ENCODE assay signal across 8 cellular contexts in genomic region chr12:52032431-52032796, GRCh38. TPM values are rescaled to one million over a fixed set of nuclear protein-coding genes. Genes with fewer than 3 reads are reported as not detected.
DNase-seq lines count a peak whose midpoint lies in the region; ATAC-seq and TF ChIP-seq lines count a peak whose summit lies in the region.

No MANE protein-coding gene starts in this region.

- peak overlapping the region; percentile 59 to 63 for H3K27ac Mint-ChIP-seq in natural killer cell treated with Interleukin-12 subunit alpha and Interleukin-12 subunit beta and Interleukin-15 and Interleukin-18, amount 100 ng/mL, for 72 hours

- H3K27me3 Mint-ChIP-seq in natural killer cell treated with Interleukin-12 subunit alpha and Interleukin-12 subunit beta and Interleukin-15 and Interleukin-18, amount 100 ng/mL, for 72 hours: no peaks in the 10 kb centered on the region

- no peaks in the 10 kb centered on the region for H3K36me3 Mint-ChIP-seq in natural killer cell treated with Interleukin-12 subunit alpha and Interleukin-12 subunit beta and Interleukin-15 and Interleukin-18, amount 100 ng/mL, for 72 hours

- no peaks in the 10 kb centered on the region for H3K9me3 Mint-ChIP-seq in natural killer cell treated with Interleukin-12 subunit alpha and Interleukin-12 subunit beta and Interleukin-15 and Interleukin-18, amount 100 ng/mL, for 72 hours

- ATAC-seq in SK-N-SH treated with all-trans-retinoic acid at 6 μM for 48 hours: peak; percentile 61
- no peak for ATAC-seq in natural killer cell treated with Interleukin-12 subunit alpha and Interleukin-12 subunit beta and Interleukin-15 and Interleukin-18, amount 100 ng/mL, for 72 hours
- ATAC-seq in HG03432 (IDR thresholded peaks at IDR 0.05; ENCODE audit: unreplicated experiment): no peak
- no peak for ATAC-seq in HG03378 (IDR thresholded peaks at IDR 0.05; ENCODE audit: unreplicated experiment)

- peak overlapping the region; percentile 75 for H3K4me3 Mint-ChIP-seq in natural killer cell treated with Interleukin-12 subunit alpha and Interleukin-12 subunit beta and Interleukin-15 and Interleukin-18, amount 100 ng/mL, for 72 hours

- H3K4me1 Mint-ChIP-seq in natural killer cell treated with Interleukin-12 subunit alpha and Interleukin-12 subunit beta and Interleukin-15 and Interleukin-18, amount 100 ng/mL, for 72 hours (ENCODE audit: low read depth in 2 of 2): peaks cover 16 to 17% of the 10 kb centered on the region in 2 donors

- DNase-seq in NCI-H2171 treated with DMSO at 0.1 percent for 48 hours (lab: John Stamatoyannopoulos, UW) (peak; percentile 62), NCI-H2171 (lab: John Stamatoyannopoulos, UW) (no peak), fibroblast of gingiva (ENCODE audit: low read depth) (peak; percentile 81), NCI-H526 treated with DMSO at 0.1 percent for 48 hours (lab: John Stamatoyannopoulos, UW) (no peak)
- no peak for DNase-seq in natural killer cell treated with Interleukin-12 subunit alpha and Interleukin-12 subunit beta and Interleukin-15 and Interleukin-18, amount 100 ng/mL, for 72 hours (ENCODE audit: low spot score)

TF ChIP-seq in SK-N-SH treated with all-trans-retinoic acid at 6 μM for 48 hours, 23 proteins besides CTCF, POLR2A, EP300 and RAD21:
- TF ChIP-seq ZNF8 (CRISPR knock-in tag; IDR thresholded peaks at IDR 0.05) (no peak), ZNF70 (CRISPR knock-in tag; IDR thresholded peaks at IDR 0.05) (peak; percentile 17; the same call in 1 of the 2 replicates), GLIS3 (CRISPR knock-in tag; IDR thresholded peaks at IDR 0.05) (no peak), POU6F1 (CRISPR knock-in tag; IDR thresholded peaks at IDR 0.05; ENCODE audit: borderline replicate concordance, low read depth) (no peak), ISL1 (CRISPR knock-in tag; IDR thresholded peaks at IDR 0.05) (0 out of 2 replicates have a peak, but pooled peaks have one; percentile 6)

RNA-seq across cellular contexts. Expression of gene NR4A1, which starts 18.8 kb away (rescaled TPM):
- 1 to 10 TPM; 3.0 to 4.0 TPM for total RNA-seq in natural killer cell treated with Interleukin-12 subunit alpha and Interleukin-12 subunit beta and Interleukin-15 and Interleukin-18, amount 100 ng/mL, for 72 hours

RNA-seq across cellular contexts. Expression of gene TAMALIN, which starts 25.7 kb away (rescaled TPM):
- total RNA-seq in natural killer cell treated with Interleukin-12 subunit alpha and Interleukin-12 subunit beta and Interleukin-15 and Interleukin-18, amount 100 ng/mL, for 72 hours: 1 to 10 TPM; 5.4 to 5.6 TPM

RNA-seq across cellular contexts. Expression of gene ATG101, which starts 37.4 kb away (rescaled TPM):
- total RNA-seq in natural killer cell treated with Interleukin-12 subunit alpha and Interleukin-12 subunit beta and Interleukin-15 and Interleukin-18, amount 100 ng/mL, for 72 hours: 10 to 100 TPM; 43.1 to 55.1 TPM

RNA-seq across cellular contexts. Expression of gene SMIM41, which starts 47.1 kb away (rescaled TPM):
- total RNA-seq in natural killer cell treated with Interleukin-12 subunit alpha and Interleukin-12 subunit beta and Interleukin-15 and Interleukin-18, amount 100 ng/mL, for 72 hours: not detected

Comparison
In these comparisons a context has a peak if more than half of its experiments do, and no peak if none do; other contexts are left out.
1. DNase-seq: peak in NCI-H2171 treated with DMSO at 0.1 percent for 48 hours (single experiment) and fibroblast of gingiva (single experiment); none in NCI-H2171 (single experiment), natural killer cell treated with Interleukin-12 subunit alpha and Interleukin-12 subunit beta and Interleukin-15 and Interleukin-18, amount 100 ng/mL, for 72 hours (single experiment) and NCI-H526 treated with DMSO at 0.1 percent for 48 hours (single experiment).